In the genomic region with DNA sequence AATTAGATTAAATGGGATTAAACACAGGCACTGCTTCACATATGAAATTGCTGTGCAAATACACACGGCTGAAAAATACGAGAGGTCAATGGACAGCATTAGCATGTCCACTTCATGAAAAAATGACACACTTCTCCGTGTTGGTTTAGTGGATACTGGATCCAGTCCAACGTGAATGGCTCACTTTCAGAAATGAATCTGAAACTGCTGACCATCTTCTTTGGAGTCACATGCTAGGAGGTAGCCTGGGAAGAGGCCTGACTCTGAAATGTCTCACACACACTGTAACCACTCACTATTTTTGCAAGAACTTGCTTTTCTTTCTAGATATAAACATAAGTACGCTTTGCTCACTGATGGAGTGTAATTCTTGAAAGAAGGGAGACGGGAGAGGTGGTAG, we compare ENCODE assay signal across 16 cellular contexts.
DNase-seq lines count a peak whose midpoint lies in the region; ATAC-seq and TF ChIP-seq lines count a peak whose summit lies in the region.
"Had no signal": no experiment of that assay in that cellular context is flagged by ENCODE, and none has a peak within 500 bp of the region (broad histone marks: within the 10 kb centered on the region; RNA-seq: fewer than 3 reads in every experiment).

No MANE protein-coding gene starts in this region.

- H3K27me3 Mint-ChIP-seq in MCF 10A (ENCODE audit: insufficient read depth, unreplicated experiment) = no peaks in the 10 kb centered on the region
- H3K27me3 Mint-ChIP-seq: activated naive CD8-positive, alpha-beta T cell; T-cell had no signal

- intact Hi-C loops in upper lobe of right lung (cut with DNase I) (no loop called here), OCI-LY7 (cut with micrococcal nuclease; ENCODE audit: unreplicated experiment) (no loop called here), MCF 10A (cut with micrococcal nuclease) (no loop called here)

- POLR2A ChIA-PET in OCI-LY7 (lab: Charles Lee) = no interaction called here
- POLR2A ChIA-PET in MCF 10A (lab: Yijun Ruan, JAX) = interaction anchor here (0.5 kb wide), 1 partner anchor 22 kb away, joined by 3 read pairs; no protein-coding TSS in a partner anchor

- peak; percentile 51 for DNase-seq in NCI-H82 (lab: John Stamatoyannopoulos, UW)
- DNase-seq in NCI-H82 treated with DMSO at 0.1 percent for 48 hours (lab: John Stamatoyannopoulos, UW; ENCODE audit: unreplicated experiment) = no peak
- DNase-seq in astrocyte of the cerebellum (ENCODE audit: low read depth) = peak; percentile 32
- peak; percentile 40 for DNase-seq in hepatic stellate cell (ENCODE audit: low spot score)
- no peak for DNase-seq in upper lobe of right lung
- DNase-seq in OCI-LY7 (ENCODE audit: low spot score) = no peak
- DNase-seq in MCF 10A (ENCODE audit: unreplicated experiment) = no peak
- DNase-seq: activated CD4-positive, CD25-positive, alpha-beta regulatory T cell treated with anti-CD3 and anti-CD28 coated beads, Interleukin-2, amount 50 U/mL, for 72 hours; activated CD8-positive, alpha-beta memory T cell treated with anti-CD3 and anti-CD28 coated beads, Interleukin-2, amount 50 U/mL, for 4 hours; Calu3; MM.1S; occipital lobe; T-cell had no signal

- BruUV-seq in OCI-LY7 (replicated peaks; lab: Mats Ljungman, UMichigan) (no TSS peak), MCF 10A (replicated peaks; lab: Mats Ljungman, UMichigan) (no TSS peak)

- H3K4me3 Mint-ChIP-seq in MCF 10A (ENCODE audit: unreplicated experiment) = no peak overlapping the region
- H3K4me3 Mint-ChIP-seq: activated naive CD8-positive, alpha-beta T cell; mesothelial cell of epicardium; T-cell had no signal

- in situ Hi-C loops in astrocyte of the cerebellum (cut with HindIII; ENCODE audit: low sequenced_read_pairs) = no loop called here

- H3K9me3 Mint-ChIP-seq in MCF 10A (ENCODE audit: unreplicated experiment) = no peaks in the 10 kb centered on the region
- H3K9me3 Mint-ChIP-seq: T-cell had no signal

- no peaks in the 10 kb centered on the region for H3K79me2 ChIP-seq in OCI-LY7 (ENCODE audit: insufficient read depth, low read depth, low read length)

- H3K27me3 ChIP-seq in upper lobe of right lung = no peaks in the 10 kb centered on the region

- no peak overlapping the region for H3K4me2 ChIP-seq in OCI-LY7 (ENCODE audit: low read length)

- no peak overlapping the region for H2AFZ ChIP-seq in OCI-LY7 (ENCODE audit: low read length)

- H3K36me3 Mint-ChIP-seq in MCF 10A (ENCODE audit: insufficient read depth, unreplicated experiment) = no peaks in the 10 kb centered on the region

- H3K4me3 ChIP-seq in astrocyte of the cerebellum (ENCODE audit: low read depth, low read length) (no peak overlapping the region), upper lobe of right lung (no peak overlapping the region), OCI-LY7 (ENCODE audit: low read depth, low read length, poor library complexity, severe bottlenecking) (no peak overlapping the region)

- H3K27ac ChIP-seq in upper lobe of right lung = no peak overlapping the region
- no peak overlapping the region for H3K27ac ChIP-seq in OCI-LY7 (ENCODE audit: low read depth, low read length, poor library complexity, severe bottlenecking)

- H3K27ac Mint-ChIP-seq in MCF 10A (ENCODE audit: low read depth, unreplicated experiment) = no peak overlapping the region
- H3K27ac Mint-ChIP-seq: activated naive CD8-positive, alpha-beta T cell; mesothelial cell of epicardium; T-cell had no signal

- H3K36me3 ChIP-seq in upper lobe of right lung = no peaks in the 10 kb centered on the region
- no peaks in the 10 kb centered on the region for H3K36me3 ChIP-seq in OCI-LY7 (ENCODE audit: insufficient read depth, low read length)

- TF ChIP-seq CTCF in astrocyte of the cerebellum (IDR thresholded peaks at IDR 0.05; ENCODE audit: low read depth, low read length, missing control alignments) = no peak
- no peak for TF ChIP-seq CTCF in upper lobe of right lung (IDR thresholded peaks at IDR 0.05)
- no peak for TF ChIP-seq CTCF in OCI-LY7 (conservative IDR thresholded peaks at IDR 0.05; ENCODE audit: low read length)
- no peak for TF ChIP-seq CTCF in MCF 10A (IDR thresholded peaks at IDR 0.05; ENCODE audit: unreplicated experiment)

- H3K9me2 ChIP-seq in OCI-LY7 (ENCODE audit: insufficient read depth, low read length) = no peaks in the 10 kb centered on the region

- H3K4me1 ChIP-seq in upper lobe of right lung = no peaks in the 10 kb centered on the region
- no peaks in the 10 kb centered on the region for H3K4me1 ChIP-seq in OCI-LY7 (ENCODE audit: insufficient read depth, low read length, poor library complexity, severe bottlenecking)

- no peaks in the 10 kb centered on the region for H3K9me3 ChIP-seq in upper lobe of right lung
- H3K9me3 ChIP-seq in OCI-LY7 (ENCODE audit: low read length) = no peaks in the 10 kb centered on the region

- CTCF ChIA-PET in OCI-LY7 (lab: Charles Lee; ENCODE audit: unreplicated experiment) (no interaction called here), MCF 10A (lab: Yijun Ruan, JAX) (no interaction called here)

- ATAC-seq in upper lobe of right lung (peak; percentile 44), GM18873 (IDR thresholded peaks at IDR 0.05; ENCODE audit: low FRiP score, unreplicated experiment) (no peak)
- ATAC-seq: T-cell had no signal

- no peaks in the 10 kb centered on the region for H4K20me1 ChIP-seq in OCI-LY7 (ENCODE audit: insufficient read depth, low read length)

- H3K4me1 Mint-ChIP-seq in MCF 10A (ENCODE audit: insufficient read depth, unreplicated experiment) = peaks cover 11% of the 10 kb centered on the region
- H3K4me1 Mint-ChIP-seq: mesothelial cell of epicardium, T-cell had no signal

Comparison
In these comparisons a context has a peak if more than half of its experiments do, and no peak if none do; other contexts are left out.
1. DNase-seq: peak in NCI-H82 (single experiment), astrocyte of the cerebellum (single experiment) and hepatic stellate cell (single experiment); none in NCI-H82 treated with DMSO at 0.1 percent for 48 hours (single experiment), upper lobe of right lung (single experiment), OCI-LY7 (single experiment) and MCF 10A (single experiment).